ENCODE assay signal across 17 cellular contexts in the genomic region with DNA sequence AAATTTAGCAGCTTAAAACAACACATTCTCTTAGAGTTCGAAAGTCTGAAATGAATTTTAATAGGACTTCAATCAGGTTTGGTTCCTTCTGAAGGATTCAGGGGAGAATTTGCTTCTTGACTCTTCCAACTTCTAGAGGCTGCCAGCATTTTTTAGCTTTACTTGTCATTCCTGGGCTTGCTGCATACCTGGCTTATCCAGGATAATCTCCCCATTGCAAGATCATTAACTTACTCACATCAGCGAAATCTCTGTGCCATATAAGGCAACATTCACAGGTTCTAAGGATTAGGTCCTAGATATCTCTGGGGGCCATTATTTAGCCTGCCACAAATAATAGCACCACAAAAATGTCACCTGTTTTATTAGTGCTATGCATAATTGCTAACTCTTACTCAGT. TPM values are rescaled to one million over a fixed set of nuclear protein-coding genes. Genes with fewer than 3 reads are reported as not detected.
DNase-seq lines count a peak whose midpoint lies in the region; ATAC-seq, FAIRE-seq and TF ChIP-seq lines count a peak whose summit lies in the region.
"Had no signal": no experiment of that assay in that cellular context is flagged by ENCODE, and none has a peak within 500 bp of the region (broad histone marks: within the 10 kb centered on the region; RNA-seq: fewer than 3 reads in every experiment).

No MANE protein-coding gene starts in this region.

- no peak for TF ChIP-seq EP300 in H1 (IDR thresholded peaks at IDR 0.05; ENCODE audit: borderline replicate concordance in 1 of 2, low read depth in 2 of 2, low read length in 2 of 2)

- H3K79me1 ChIP-seq in H1 (ENCODE audit: low read depth, low read length): no peaks in the 10 kb centered on the region
- H3K79me1 ChIP-seq in trophoblast cell (ENCODE audit: low read length): peaks cover 2% of the 10 kb centered on the region

- no peak for TF ChIP-seq RAD21 in H1 (IDR thresholded peaks at IDR 0.05 in 1 of 2, conservative IDR thresholded peaks at IDR 0.05 in 1 of 2; ENCODE audit: low read depth in 2 of 2, low read length in 2 of 2)

- no peak overlapping the region for H2AK5ac ChIP-seq in H1 (ENCODE audit: low read depth, low read length)
- H2AK5ac ChIP-seq in trophoblast cell (ENCODE audit: low read length): no peak overlapping the region

- H3K36me3 Mint-ChIP-seq in GM23338 (ENCODE audit: low read depth): no peaks in the 10 kb centered on the region
- H3K36me3 Mint-ChIP-seq: CD8-positive, alpha-beta T cell had no signal

- H3K4me1 Mint-ChIP-seq in GM23338: peaks cover 17% of the 10 kb centered on the region
- H3K4me1 Mint-ChIP-seq: B cell had no signal

- no peaks in the 10 kb centered on the region for H3F3A ChIP-seq in GM23338 (replicated peaks; ENCODE audit: low read depth)

- H3K36me3 ChIP-seq in GM23338 (ENCODE audit: insufficient read depth) (no peaks in the 10 kb centered on the region), H1 (ENCODE audit: control insufficient read depth in 2 of 4, insufficient read depth in 4 of 4, low read length in 3 of 4) (no peaks in the 10 kb centered on the region), hepatocyte (replicated peaks; ENCODE audit: insufficient read depth, low read depth) (no peaks in the 10 kb centered on the region), trophoblast cell (ENCODE audit: control insufficient read depth in 1 of 2, insufficient read depth in 2 of 2, low read length in 2 of 2) (no peaks in the 10 kb centered on the region), colonic mucosa (no peaks in the 10 kb centered on the region)
- H3K36me3 ChIP-seq: BLaER1 treated with 17β-estradiol and CSF1 and Interleukin-3, amounts not matched to agents 10 nM and 100 nM had no signal

- H2BK15ac ChIP-seq in H1 (ENCODE audit: low read length): no peak overlapping the region

- H3K4me1 ChIP-seq in GM23338 (ENCODE audit: insufficient read depth) (peaks cover 8% of the 10 kb centered on the region; the same call in 1 of the 2 replicates), H1 (replicated peaks in 1 of 4; ENCODE audit: control insufficient read depth in 3 of 4, insufficient read depth in 4 of 4, low read length in 3 of 4) (no peaks in the 10 kb centered on the region), hepatocyte (ENCODE audit: insufficient read depth) (no peaks in the 10 kb centered on the region), trophoblast cell (ENCODE audit: control insufficient read depth in 1 of 2, insufficient read depth in 2 of 2, low read length in 2 of 2) (peaks cover 0 to 2% of the 10 kb centered on the region in 2 experiments), colonic mucosa (no peaks in the 10 kb centered on the region)
- H3K4me1 ChIP-seq: BLaER1 treated with 17β-estradiol and CSF1 and Interleukin-3, amounts not matched to agents 10 nM and 100 nM had no signal

- H3K9ac ChIP-seq in H1 (replicated peaks in 1 of 4; ENCODE audit: extremely low read depth in 1 of 4, low read depth in 3 of 4, low read length in 3 of 4) (no peak overlapping the region), trophoblast cell (ENCODE audit: low read length) (no peak overlapping the region), colonic mucosa (ENCODE audit: low read depth in 2 of 2, low read length in 2 of 2) (no peak overlapping the region)
- H3K9ac ChIP-seq: BLaER1 treated with 17β-estradiol and CSF1 and Interleukin-3, amounts not matched to agents 10 nM and 100 nM had no signal

- H3K79me2 ChIP-seq in GM23338 (replicated peaks; ENCODE audit: insufficient read depth) (no peaks in the 10 kb centered on the region), H1 (ENCODE audit: control insufficient read depth in 1 of 2, insufficient read depth in 2 of 2, low read length in 2 of 2) (no peaks in the 10 kb centered on the region), hepatocyte (no peaks in the 10 kb centered on the region), trophoblast cell (ENCODE audit: control insufficient read depth, insufficient read depth, low read length, poor library complexity) (no peaks in the 10 kb centered on the region)

- whole genome bisulfite sequencing in H1 (ENCODE audit: extremely low coverage in 1 of 2, insufficient coverage in 1 of 2, insufficient read length in 1 of 2, insufficient replicate concordance in 2 of 2, low coverage in 1 of 2, low lambda C conversion rate in 2 of 2, missing lambda C conversion rate in 1 of 2), 2 experiments: 97% methylated on average over 2 of the region's 2 CpGs; no CpG with 5 or more reads in 1 of the 2 experiments
- 40% methylated on average over 2 of the region's 2 CpGs for WGBS in hepatocyte (ENCODE audit: low lambda C conversion rate, missing lambda C conversion rate)
- WGBS in trophoblast cell (ENCODE audit: extremely low coverage, insufficient coverage, insufficient read length): no CpG with 5 or more reads among the region's 2 CpGs

- H4K12ac ChIP-seq in trophoblast cell (ENCODE audit: low read depth, low read length): no peak overlapping the region

- TF ChIP-seq POLR2A in H1 (IDR thresholded peaks at IDR 0.05; ENCODE audit: control extremely low read depth in 1 of 2, low read depth in 2 of 2, low read length in 2 of 2): no peak

- H2BK5ac ChIP-seq in H1 (ENCODE audit: low read depth, low read length) (no peak overlapping the region), trophoblast cell (ENCODE audit: low read depth, low read length, poor library complexity) (no peak overlapping the region)

- H2BK20ac ChIP-seq in H1 (ENCODE audit: low read length): no peak overlapping the region

- H3K23ac ChIP-seq in H1 (ENCODE audit: insufficient read length) (no peak overlapping the region), trophoblast cell (ENCODE audit: low read length) (no peak overlapping the region)

- H4K5ac ChIP-seq in H1 (ENCODE audit: insufficient read length, low read depth, low read length): no peak overlapping the region

- intact Hi-C loops in colonic mucosa (cut with DNase I): no loop called here

- H4K8ac ChIP-seq in H1 (ENCODE audit: extremely low read depth, insufficient read depth, low read length) (no peak overlapping the region), trophoblast cell (ENCODE audit: low read depth, low read length) (no peak overlapping the region)

- H3K14ac ChIP-seq in H1 (ENCODE audit: insufficient read length) (no peak overlapping the region), trophoblast cell (ENCODE audit: low read length) (no peak overlapping the region)

- no peak for DNase-seq in GM23338 (ENCODE audit: low spot score)
- no peak for DNase-seq in H1 (ENCODE audit: low read depth in 1 of 2, low spot score in 2 of 2)
- DNase-seq in hepatocyte (ENCODE audit: low spot score): no peak
- peak; percentile 62 to 89 for DNase-seq in trophoblast cell
- no peak for DNase-seq in colonic mucosa
- no peak for DNase-seq in NOMO-1 treated with dmso at 0.1 percent for 144 hours (lab: John Stamatoyannopoulos, UW; ENCODE audit: unreplicated experiment)
- DNase-seq: CD8-positive, alpha-beta T cell; DMS 273 treated with DMSO at 0.1 percent for 48 hours; DMS53; DND-41; EL; HCEC 1CT had no signal

- no peak overlapping the region for H3K4me3 Mint-ChIP-seq in GM23338
- H3K4me3 Mint-ChIP-seq: B cell; CD8-positive, alpha-beta T cell had no signal

- CTCF ChIA-PET in H1 (lab: Charles Lee; ENCODE audit: partially characterized antibody): interaction anchor here (0.6 to 2.0 kb wide), 4 partner anchors 10 to 569 kb away, joined by 3 to 7 read pairs (median 4); no protein-coding TSS in a partner anchor

- no peak overlapping the region for H3K4ac ChIP-seq in H1 (replicated peaks; ENCODE audit: insufficient read length, low read depth, low read length)
- H3K4ac ChIP-seq in trophoblast cell (ENCODE audit: low read depth, low read length): no peak overlapping the region

- no peak overlapping the region for H3K4me2 ChIP-seq in GM23338
- H3K4me2 ChIP-seq in H1 (ENCODE audit: insufficient read depth in 1 of 2, low read depth in 2 of 2, low read length in 2 of 2): no peak overlapping the region
- no peak overlapping the region for H3K4me2 ChIP-seq in hepatocyte
- H3K4me2 ChIP-seq in trophoblast cell (ENCODE audit: low read length): no peak overlapping the region
- H3K4me2 ChIP-seq: BLaER1 treated with 17β-estradiol and CSF1 and Interleukin-3, amounts not matched to agents 10 nM and 100 nM had no signal

- TF ChIP-seq CTCF in GM23338 (conservative IDR thresholded peaks at IDR 0.05; ENCODE audit: low read depth in 2 of 2): no peak
- TF ChIP-seq CTCF in H1 (IDR thresholded peaks at IDR 0.05; ENCODE audit: control extremely low read depth in 1 of 3, insufficient read depth in 1 of 3, low read depth in 1 of 3, low read length in 3 of 3): no peak
- no peak for TF ChIP-seq CTCF in hepatocyte (IDR thresholded peaks at IDR 0.05; ENCODE audit: poor library complexity)
- TF ChIP-seq CTCF in colonic mucosa (IDR thresholded peaks at IDR 0.05): no peak

- POLR2A ChIA-PET in H1 (lab: Charles Lee; ENCODE audit: partially characterized antibody): no interaction called here

- H2BK120ac ChIP-seq in H1 (replicated peaks; ENCODE audit: low read depth, low read length): no peak overlapping the region
- no peak overlapping the region for H2BK120ac ChIP-seq in trophoblast cell (ENCODE audit: insufficient read depth, low read length, poor library complexity)

- H3K4me3 ChIP-seq in GM23338 (no peak overlapping the region), H1 (ENCODE audit: extremely low read depth in 1 of 4, insufficient read depth in 2 of 4, low read depth in 3 of 4, low read length in 4 of 4) (no peak overlapping the region), hepatocyte (no peak overlapping the region), trophoblast cell (ENCODE audit: low read depth, low read length) (no peak overlapping the region), colonic mucosa (no peak overlapping the region)
- H3K4me3 ChIP-seq: BLaER1 treated with 17β-estradiol and CSF1 and Interleukin-3, amounts not matched to agents 10 nM and 100 nM had no signal

- ATAC-seq in GM23338 (no peak), GM18519 (IDR thresholded peaks at IDR 0.05; ENCODE audit: low FRiP score, unreplicated experiment) (no peak)
- ATAC-seq: CD8-positive, alpha-beta T cell had no signal

- H3K9me2 ChIP-seq in GM23338 (ENCODE audit: insufficient read depth) (no peaks in the 10 kb centered on the region; the same call in 1 of the 2 replicates), hepatocyte (replicated peaks; ENCODE audit: insufficient read depth) (no peaks in the 10 kb centered on the region)

- no peak overlapping the region for H3K18ac ChIP-seq in H1 (ENCODE audit: extremely low read depth, low read length)
- no peak overlapping the region for H3K18ac ChIP-seq in trophoblast cell (ENCODE audit: low read length)

- H3K27me3 Mint-ChIP-seq in GM23338 (ENCODE audit: insufficient read depth, low read depth, poor library complexity): peaks cover 2% of the 10 kb centered on the region
- H3K27me3 Mint-ChIP-seq: B cell had no signal

- no peaks in the 10 kb centered on the region for H3K23me2 ChIP-seq in H1 (ENCODE audit: low read depth, low read length)

- FAIRE-seq in H1 (lab: Jason Lieb, UNC): no peak
- FAIRE-seq: GM12891, H54 had no signal

- H3K27me3 ChIP-seq in GM23338 (ENCODE audit: insufficient read depth) (no peaks in the 10 kb centered on the region), H1 (replicated peaks in 1 of 4; ENCODE audit: control insufficient read depth in 3 of 4, extremely low read depth in 1 of 4, insufficient read depth in 3 of 4, low read length in 3 of 4) (no peaks in the 10 kb centered on the region), hepatocyte (no peaks in the 10 kb centered on the region), trophoblast cell (ENCODE audit: insufficient read depth, low read length) (no peaks in the 10 kb centered on the region), colonic mucosa (no peaks in the 10 kb centered on the region)
- H3K27me3 ChIP-seq: BLaER1 treated with 17β-estradiol and CSF1 and Interleukin-3, amounts not matched to agents 10 nM and 100 nM had no signal

- H3K9me3 Mint-ChIP-seq in GM23338: no peaks in the 10 kb centered on the region

- H3K9me3 ChIP-seq in H1 (ENCODE audit: insufficient read depth in 2 of 2, low read depth in 1 of 2, low read length in 1 of 2) (no peaks in the 10 kb centered on the region), hepatocyte (ENCODE audit: low read depth) (no peaks in the 10 kb centered on the region), trophoblast cell (ENCODE audit: insufficient read depth, low read depth, low read length) (no peaks in the 10 kb centered on the region), colonic mucosa (no peaks in the 10 kb centered on the region)

- H4K91ac ChIP-seq in H1 (replicated peaks; ENCODE audit: insufficient read length, low read length) (no peak overlapping the region), trophoblast cell (ENCODE audit: low read depth, low read length) (no peak overlapping the region)

- H3K27ac ChIP-seq in GM23338 (ENCODE audit: low read depth) (no peak overlapping the region), H1 (ENCODE audit: low read depth, low read length) (no peak overlapping the region), hepatocyte (peak overlapping the region; percentile 24), trophoblast cell (ENCODE audit: low read depth, low read length) (no peak overlapping the region), colonic mucosa (no peak overlapping the region)
- H3K27ac ChIP-seq: BLaER1 treated with 17β-estradiol and CSF1 and Interleukin-3, amounts not matched to agents 10 nM and 100 nM had no signal

- H2BK12ac ChIP-seq in H1 (ENCODE audit: low read depth, low read length) (no peak overlapping the region), trophoblast cell (ENCODE audit: low read length) (no peak overlapping the region)

- no peaks in the 10 kb centered on the region for H4K20me1 ChIP-seq in GM23338 (replicated peaks; ENCODE audit: insufficient read depth)
- no peaks in the 10 kb centered on the region for H4K20me1 ChIP-seq in H1 (replicated peaks in 1 of 2; ENCODE audit: control insufficient read depth in 1 of 2, insufficient read depth in 2 of 2, low read length in 2 of 2)
- H4K20me1 ChIP-seq in hepatocyte (ENCODE audit: insufficient read depth, poor library complexity, severe bottlenecking): no peaks in the 10 kb centered on the region
- H4K20me1 ChIP-seq: BLaER1 treated with 17β-estradiol and CSF1 and Interleukin-3, amounts not matched to agents 10 nM and 100 nM had no signal

- H3K27ac Mint-ChIP-seq in GM23338: no peak overlapping the region
- H3K27ac Mint-ChIP-seq: B cell; CD8-positive, alpha-beta T cell had no signal

- H2AFZ ChIP-seq in GM23338 (peak overlapping the region; percentile 44; the same call in 1 of the 2 replicates), H1 (ENCODE audit: low read length) (no peak overlapping the region), hepatocyte (no peak overlapping the region), trophoblast cell (ENCODE audit: insufficient read depth, low read length, poor library complexity) (no peak overlapping the region)

- no peak overlapping the region for H3K56ac ChIP-seq in H1 (replicated peaks; ENCODE audit: insufficient read length, low read depth, low read length)

RNA-seq across cellular contexts. Expression of gene PCSK5, which starts 46.2 kb away (rescaled TPM):
- 30.8 and 34.8 TPM in 2 replicates for total RNA-seq in GM23338 (2014; rRNA removed; shearing (Covaris generic))
- polyA plus RNA-seq in GM23338 (2016; fragmentation: Nextera tagmentation; extraction: Ambion mirVana) (12.3 and 15.6 TPM in 2 replicates), H1 (2011; rRNA removed) (5.5 and 5.6 TPM in 2 replicates), hepatocyte (59.1 and 61.0 TPM in 2 replicates)
- 10.1 and 10.7 TPM in 2 replicates for total RNA-seq in H1 (2021; fragmentation: NEBNext Ultra II Directional; extraction: Animal tissue kit (Norgen Biotek cat#: 25700))
- polyA plus RNA-seq in H1 (2011; cell fraction: cytosol; rRNA removed): 6.2 TPM
- polyA plus RNA-seq in H1 (2011; cell fraction: nucleus; rRNA removed): 13.1 TPM
- 6.2 to 7.1 TPM (median 6.7 TPM) in 4 replicates for polyA plus RNA-seq in H1 (2012, experiment 1 of 2)
- polyA plus RNA-seq in H1 (2012, experiment 2 of 2): 1.4 TPM
- 12.4 TPM for polyA plus RNA-seq in H1 (2013, experiment 1 of 2)
- 11.5 TPM for polyA plus RNA-seq in H1 (2013, experiment 2 of 2)
- 22.7 and 25.9 TPM in 2 replicates for polyA minus RNA-seq in H1 (2011; rRNA and poly(A)+ RNA removed)
- 8.3 TPM for polyA minus RNA-seq in H1 (2011; cell fraction: cytosol; rRNA and poly(A)+ RNA removed)
- 40.7 TPM for polyA minus RNA-seq in H1 (2011; cell fraction: nucleus; rRNA and poly(A)+ RNA removed)
- total RNA-seq in hepatocyte (67.5 and 71.7 TPM in 2 replicates), colonic mucosa (10 to 100 TPM; 36.7 to 55.3 TPM)
- 18.4 and 18.5 TPM in 2 replicates for polyA plus RNA-seq in trophoblast cell (2013)
- total RNA-seq: B cell had no signal

Comparison
In these comparisons a context has a peak if more than half of its experiments do, and no peak if none do; other contexts are left out.
1. DNase-seq: peak in trophoblast cell (2 of 2); none in GM23338 (single experiment), H1 (0 of 2), hepatocyte (single experiment), colonic mucosa (single experiment) and NOMO-1 treated with dmso at 0.1 percent for 144 hours (single experiment).